Comparison of ENCODE assay signal across 20 cellular contexts in genomic region chr2:229153946-229154345, GRCh38.
A peak's percentile ranks its signal among the peaks of the same experiment; 100 is the strongest.
DNase-seq lines count a peak whose midpoint lies in the region; ATAC-seq and TF ChIP-seq lines count a peak whose summit lies in the region.
"Had no signal": no experiment of that assay in that cellular context is flagged by ENCODE, and none has a peak within 500 bp of the region (broad histone marks: within the 10 kb centered on the region; RNA-seq: fewer than 3 reads in every experiment).

No MANE protein-coding gene starts in this region.

- H3K27me3 ChIP-seq in brain microvascular endothelial cell (replicated peaks) (no peaks in the 10 kb centered on the region), trophoblast cell (ENCODE audit: insufficient read depth, low read length) (no peaks in the 10 kb centered on the region)

- H2BK120ac ChIP-seq in trophoblast cell (ENCODE audit: insufficient read depth, low read length, poor library complexity) = no peak overlapping the region

- no peak overlapping the region for H3K4ac ChIP-seq in trophoblast cell (ENCODE audit: low read depth, low read length)

- no peak overlapping the region for H2AK5ac ChIP-seq in trophoblast cell (ENCODE audit: low read length)

- H3K23ac ChIP-seq in trophoblast cell (ENCODE audit: low read length) = no peak overlapping the region

- H3K36me3 ChIP-seq in brain microvascular endothelial cell (replicated peaks) = no peaks in the 10 kb centered on the region
- H3K36me3 ChIP-seq in trophoblast cell (ENCODE audit: control insufficient read depth in 1 of 2, insufficient read depth in 2 of 2, low read length in 2 of 2) = no peaks in the 10 kb centered on the region

- no peaks in the 10 kb centered on the region for H3K27me3 Mint-ChIP-seq in osteocyte (ENCODE audit: unreplicated experiment)
- H3K27me3 Mint-ChIP-seq: B cell had no signal

- H3K4me2 ChIP-seq in trophoblast cell (ENCODE audit: low read length) = no peak overlapping the region

- in situ Hi-C loops in brain microvascular endothelial cell (cut with HindIII; ENCODE audit: low pct_ligation_motif_present, low sequenced_read_pairs) = no loop called here

- no peaks in the 10 kb centered on the region for H3K4me1 Mint-ChIP-seq in osteocyte (ENCODE audit: unreplicated experiment)
- H3K4me1 Mint-ChIP-seq: B cell, CD14-positive monocyte had no signal

- H3K4me1 ChIP-seq in trophoblast cell (ENCODE audit: control insufficient read depth in 1 of 2, insufficient read depth in 2 of 2, low read length in 2 of 2) = peaks cover 0 to 3% of the 10 kb centered on the region in 2 experiments

- H4K91ac ChIP-seq in trophoblast cell (ENCODE audit: low read depth, low read length) = no peak overlapping the region

- DNase-seq in AG10803 (ENCODE audit: low read depth) (peak; percentile 21), NCI-H226 (peak; percentile 1), brain microvascular endothelial cell (no peak), trophoblast cell (peak; percentile 13 to 61), osteocyte (ENCODE audit: extremely low spot score, unreplicated experiment) (no peak), NCI-H774 (lab: John Stamatoyannopoulos, UW) (no peak)
- DNase-seq: DMS53, H7, KBM-7, NCI-H1105, NCI-H2081 treated with DMSO at 0.1 percent for 48 hours, NCI-H2171 treated with DMSO at 0.1 percent for 48 hours, NCI-H446, NCI-H526, OCI-M1, Right ventricle myocardium superior had no signal

- peaks cover 2% of the 10 kb centered on the region for H3K9me3 ChIP-seq in trophoblast cell (ENCODE audit: insufficient read depth, low read depth, low read length)

- WGBS in trophoblast cell (ENCODE audit: extremely low coverage, insufficient coverage, insufficient read length) = no CpG with 5 or more reads among the region's 4 CpGs

- no peak overlapping the region for H3K4me3 Mint-ChIP-seq in osteocyte (ENCODE audit: unreplicated experiment)
- H3K4me3 Mint-ChIP-seq: B cell, CD14-positive monocyte had no signal

- H3K79me2 ChIP-seq in trophoblast cell (ENCODE audit: control insufficient read depth, insufficient read depth, low read length, poor library complexity) = no peaks in the 10 kb centered on the region

- H3K9ac ChIP-seq in trophoblast cell (ENCODE audit: low read length) = no peak overlapping the region

- H3K79me1 ChIP-seq in trophoblast cell (ENCODE audit: low read length) = peaks cover 4% of the 10 kb centered on the region

- no peak overlapping the region for H3K18ac ChIP-seq in trophoblast cell (ENCODE audit: low read length)

- no peak overlapping the region for H4K8ac ChIP-seq in trophoblast cell (ENCODE audit: low read depth, low read length)

- peaks cover 64% of the 10 kb centered on the region for H3K9me3 Mint-ChIP-seq in osteocyte (ENCODE audit: unreplicated experiment)

- H3K27ac ChIP-seq in brain microvascular endothelial cell (peak overlapping the region; percentile 34), trophoblast cell (ENCODE audit: low read depth, low read length) (no peak overlapping the region)

- TF ChIP-seq CTCF in AG10803 (conservative IDR thresholded peaks at IDR 0.05; ENCODE audit: low read length) (no peak), brain microvascular endothelial cell (IDR thresholded peaks at IDR 0.05; ENCODE audit: low read depth, low read length, missing control alignments) (no peak), osteocyte (IDR thresholded peaks at IDR 0.05) (no peak)

- no peak overlapping the region for H2BK5ac ChIP-seq in trophoblast cell (ENCODE audit: low read depth, low read length, poor library complexity)

- H3K27ac Mint-ChIP-seq in osteocyte (ENCODE audit: unreplicated experiment) = no peak overlapping the region
- H3K27ac Mint-ChIP-seq: B cell had no signal

- no peak overlapping the region for H3K4me3 ChIP-seq in AG10803 (ENCODE audit: low read length)
- H3K4me3 ChIP-seq in brain microvascular endothelial cell (ENCODE audit: low read depth, low read length) = no peak overlapping the region
- H3K4me3 ChIP-seq in trophoblast cell (ENCODE audit: low read depth, low read length) = no peak overlapping the region

- H3K14ac ChIP-seq in trophoblast cell (ENCODE audit: low read length) = no peak overlapping the region

- ATAC-seq in GM21423 (IDR thresholded peaks at IDR 0.05; ENCODE audit: unreplicated experiment) = no peak
- ATAC-seq in HG02852 (IDR thresholded peaks at IDR 0.05; ENCODE audit: unreplicated experiment) = no peak

- H3K36me3 Mint-ChIP-seq in osteocyte (ENCODE audit: unreplicated experiment) = no peaks in the 10 kb centered on the region

- H2AFZ ChIP-seq in trophoblast cell (ENCODE audit: insufficient read depth, low read length, poor library complexity) = no peak overlapping the region

- no peak overlapping the region for H2BK12ac ChIP-seq in trophoblast cell (ENCODE audit: low read length)

- H4K12ac ChIP-seq in trophoblast cell (ENCODE audit: low read depth, low read length) = no peak overlapping the region

Comparison
In these comparisons a context has a peak if more than half of its experiments do, and no peak if none do; other contexts are left out.
1. DNase-seq: peak in AG10803 (single experiment), NCI-H226 (single experiment) and trophoblast cell (2 of 2); none in brain microvascular endothelial cell (single experiment), osteocyte (single experiment) and NCI-H774 (single experiment).